Comparison of ENCODE assay signal across 9 cellular contexts in the genomic region with DNA sequence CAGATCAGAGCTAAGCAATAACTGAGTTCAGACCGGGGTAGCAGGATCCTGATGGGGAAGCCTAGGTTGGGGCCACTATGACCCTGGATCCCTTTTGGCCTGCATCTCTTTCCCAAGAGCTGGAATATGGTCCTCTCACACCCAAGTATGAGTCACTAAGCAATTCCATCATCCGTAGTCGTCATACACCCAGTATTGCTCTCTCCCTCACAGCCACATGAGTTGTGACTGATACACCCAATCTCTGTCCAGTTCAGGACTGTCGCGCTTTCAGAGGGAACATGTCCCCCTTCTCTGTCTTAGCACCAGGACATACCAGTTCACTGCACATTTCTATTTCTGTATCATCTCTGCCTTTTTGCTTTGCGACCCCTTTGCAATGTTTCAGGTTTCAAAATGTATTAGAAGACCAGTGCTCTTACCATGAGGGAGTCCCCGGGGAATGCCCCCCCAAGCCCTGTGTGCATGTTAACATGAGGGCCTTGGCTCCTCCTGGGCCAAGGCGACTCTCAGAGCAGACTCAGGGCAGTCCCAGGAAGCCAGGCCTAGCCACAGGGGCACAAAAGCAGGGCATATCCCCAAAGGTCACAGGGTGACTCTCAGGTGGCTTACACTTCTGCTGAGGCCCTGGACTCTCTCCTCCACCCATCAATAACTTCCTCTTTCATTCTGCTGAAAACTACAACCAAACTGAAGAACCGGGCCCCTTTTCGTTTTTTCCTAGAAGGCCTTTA.
DNase-seq lines count a peak whose midpoint lies in the region; ATAC-seq and TF ChIP-seq lines count a peak whose summit lies in the region.
"Had no signal": no experiment of that assay in that cellular context is flagged by ENCODE, and none has a peak within 500 bp of the region (broad histone marks: within the 10 kb centered on the region; RNA-seq: fewer than 3 reads in every experiment).

No MANE protein-coding gene starts in this region.

- peaks cover 12% of the 10 kb centered on the region for H3K4me1 ChIP-seq in SJCRH30
- H3K4me1 ChIP-seq: colonic mucosa had no signal

- peak; percentile 66 for DNase-seq in GM10248 (ENCODE audit: extremely low spot score)
- DNase-seq in RKO (ENCODE audit: low spot score), result peak; percentile 62
- peak; percentile 14 for DNase-seq in iris pigment epithelial cell (ENCODE audit: low read depth)
- DNase-seq in superior temporal gyrus (ENCODE audit: extremely low spot score), result no peak
- no peak for DNase-seq in type B pancreatic cell (ENCODE audit: extremely low spot score, unreplicated experiment)
- no peak for DNase-seq in SJCRH30
- DNase-seq: colonic mucosa had no signal

- H3K36me3 Mint-ChIP-seq in type B pancreatic cell, result peaks cover 4% of the 10 kb centered on the region

- H3K9me3 ChIP-seq in SJCRH30 (replicated peaks), result no peaks in the 10 kb centered on the region
- H3K9me3 ChIP-seq: colonic mucosa had no signal

- TF ChIP-seq CTCF in GM10248 (IDR thresholded peaks at IDR 0.05; ENCODE audit: control extremely low read depth, extremely low read depth, low read depth, missing control alignments) (no peak), type B pancreatic cell (conservative IDR thresholded peaks at IDR 0.05) (no peak)

- no peak overlapping the region for H3K4me3 Mint-ChIP-seq in type B pancreatic cell

- CTCF ChIA-PET in GM10248 (lab: Yijun Ruan, JAX), result interaction anchor here (0.9 to 1.8 kb wide), 3 partner anchors 10 to 792 kb away, joined by 4 read pairs; no protein-coding TSS in a partner anchor

- H3K27ac Mint-ChIP-seq in type B pancreatic cell, result no peak overlapping the region

- ATAC-seq in GM21737 (IDR thresholded peaks at IDR 0.05; ENCODE audit: unreplicated experiment) (peak; percentile 52), GM21381 (IDR thresholded peaks at IDR 0.05; ENCODE audit: unreplicated experiment) (no peak)

- H3K4me3 ChIP-seq in SJCRH30, result no peak overlapping the region
- H3K4me3 ChIP-seq: colonic mucosa had no signal

- H3K36me3 ChIP-seq in SJCRH30, result no peaks in the 10 kb centered on the region
- H3K36me3 ChIP-seq: colonic mucosa had no signal

- no peaks in the 10 kb centered on the region for H3K27me3 Mint-ChIP-seq in type B pancreatic cell

- H3K9me3 Mint-ChIP-seq in type B pancreatic cell, result no peaks in the 10 kb centered on the region

- no peak overlapping the region for H3K27ac ChIP-seq in SJCRH30
- H3K27ac ChIP-seq: colonic mucosa had no signal

- H3K4me1 Mint-ChIP-seq in type B pancreatic cell (ENCODE audit: unreplicated experiment), result no peaks in the 10 kb centered on the region

- POLR2A ChIA-PET in GM10248 (lab: Yijun Ruan, JAX), result no interaction called here

- H3K27me3 ChIP-seq in SJCRH30, result no peaks in the 10 kb centered on the region
- H3K27me3 ChIP-seq: colonic mucosa had no signal

Comparison
In these comparisons a context has a peak if more than half of its experiments do, and no peak if none do; other contexts are left out.
1. DNase-seq: peak in GM10248 (single experiment), RKO (single experiment) and iris pigment epithelial cell (single experiment); none in superior temporal gyrus (single experiment), type B pancreatic cell (single experiment) and SJCRH30 (0 of 2).